In the genomic region with DNA sequence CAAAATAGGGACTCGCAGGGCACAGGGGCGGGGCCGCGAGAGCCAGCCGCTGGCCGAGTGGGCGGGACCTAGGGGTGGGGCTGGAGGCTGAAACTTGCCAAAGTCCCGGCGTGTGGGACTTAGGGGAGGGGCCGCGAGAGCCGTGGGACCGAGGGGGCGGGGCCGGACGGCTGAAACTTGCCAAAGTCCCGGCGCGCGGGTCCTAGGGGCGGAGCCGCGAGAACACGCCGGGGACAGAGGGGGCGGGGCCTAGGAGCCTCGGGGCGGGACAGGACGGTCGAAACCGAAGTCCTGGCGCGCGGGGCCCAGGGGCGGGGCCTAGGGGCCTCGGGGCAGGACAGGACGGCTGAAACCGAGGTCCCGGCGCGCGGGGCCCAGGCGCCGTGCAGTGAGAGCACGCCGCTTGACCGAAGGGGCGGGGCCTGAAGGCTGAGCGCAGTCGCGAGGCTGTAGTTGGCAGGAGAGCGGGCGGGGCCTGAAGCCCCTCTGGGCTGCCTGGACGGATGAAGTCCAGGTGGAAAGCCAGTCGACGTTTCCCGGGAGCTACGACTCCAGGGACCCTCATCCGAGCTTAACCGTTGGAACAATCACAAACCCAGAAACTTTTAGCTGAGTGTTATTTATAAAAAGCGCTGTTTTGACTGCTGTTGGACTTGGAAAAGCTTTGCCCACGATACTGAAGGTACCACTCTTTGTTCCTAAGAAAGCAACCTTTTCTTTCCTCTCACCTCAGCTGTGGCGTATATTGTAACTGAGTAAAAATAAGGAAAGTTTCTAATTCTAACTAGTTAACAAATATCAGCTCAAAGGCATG, we compare ENCODE assay signal across 8 cellular contexts. TPM values are rescaled to one million over a fixed set of nuclear protein-coding genes. Genes with fewer than 3 reads are reported as not detected.
DNase-seq lines count a peak whose midpoint lies in the region; FAIRE-seq lines count a peak whose summit lies in the region.

No MANE protein-coding gene starts in this region.

- peak overlapping the region; percentile 89 for H3K4me3 ChIP-seq in HAP-1
- peak overlapping the region; percentile 95 for H3K4me3 ChIP-seq in MG63
- peak overlapping the region; percentile 66 to 75 for H3K4me3 ChIP-seq in neuronal stem cell (ENCODE audit: low read length in 2 of 2)
- peak overlapping the region; percentile 66 to 92 (median 82) for H3K4me3 ChIP-seq in subcutaneous abdominal adipose tissue (ENCODE audit: low read depth in 1 of 5, low read length in 5 of 5)

- WGBS in neuronal stem cell (ENCODE audit: extremely low coverage in 2 of 2, insufficient read length in 2 of 2, insufficient replicate concordance in 1 of 2), 2 donors: no CpG with 5 or more reads among the region's 63 CpGs

- H3K4me2 ChIP-seq in neuronal stem cell (ENCODE audit: insufficient read depth, low read length, poor library complexity, severe bottlenecking): peak overlapping the region; percentile 53

- H3K9ac ChIP-seq in neuronal stem cell (ENCODE audit: low read depth, low read length, poor library complexity) (no peak overlapping the region), subcutaneous abdominal adipose tissue (ENCODE audit: low read length in 5 of 5) (peak overlapping the region in 4 of 5 donors; percentile 41 to 79 (median 73))

- no peak overlapping the region for H3K14ac ChIP-seq in neuronal stem cell (ENCODE audit: low read length)

- peak overlapping the region; percentile 94 for H2AFZ ChIP-seq in neuronal stem cell (ENCODE audit: low read length)

- H3K9me3 ChIP-seq in HAP-1: no peaks in the 10 kb centered on the region
- H3K9me3 ChIP-seq in MG63: no peaks in the 10 kb centered on the region
- H3K9me3 ChIP-seq in neuronal stem cell (replicated peaks in 1 of 2; ENCODE audit: control insufficient read depth in 2 of 2, insufficient read depth in 1 of 2, low read depth in 1 of 2, low read length in 2 of 2): no peaks in the 10 kb centered on the region
- no peaks in the 10 kb centered on the region for H3K9me3 ChIP-seq in subcutaneous abdominal adipose tissue (ENCODE audit: control insufficient read depth in 5 of 5, low read length in 5 of 5)

- H3K4me1 ChIP-seq in HAP-1 (peaks cover 15% of the 10 kb centered on the region), neuronal stem cell (ENCODE audit: control insufficient read depth in 2 of 2, insufficient read depth in 1 of 2, low read depth in 1 of 2, low read length in 2 of 2) (peaks cover 6 to 11% of the 10 kb centered on the region in 2 donors), subcutaneous abdominal adipose tissue (ENCODE audit: control insufficient read depth in 5 of 5, insufficient read depth in 5 of 5, low read length in 5 of 5) (peaks cover 0 to 25% (median 22%) of the 10 kb centered on the region in 5 donors)

- H3K27ac ChIP-seq in neuronal stem cell (replicated peaks; ENCODE audit: low read length): peak overlapping the region; percentile 54
- no peak overlapping the region for H3K27ac ChIP-seq in subcutaneous abdominal adipose tissue (ENCODE audit: low read depth, low read length)

- in situ Hi-C loops in HAP-1 (cut with MboI; ENCODE audit: low sequenced_read_pairs): no loop called here

- no peak overlapping the region for H4K91ac ChIP-seq in neuronal stem cell (ENCODE audit: low read depth, low read length, poor library complexity)

- H3K79me1 ChIP-seq in neuronal stem cell (ENCODE audit: low read depth, low read length): no peaks in the 10 kb centered on the region

- H3K27me3 ChIP-seq in HAP-1 (ENCODE audit: low read depth): no peaks in the 10 kb centered on the region
- no peaks in the 10 kb centered on the region for H3K27me3 ChIP-seq in MG63
- peaks cover 0 to 4% (median 0%) of the 10 kb centered on the region in 3 experiments for H3K27me3 ChIP-seq in neuronal stem cell (ENCODE audit: control insufficient read depth in 3 of 3, insufficient read depth in 3 of 3, low read depth in 1 of 3, low read length in 3 of 3)
- H3K27me3 ChIP-seq in subcutaneous abdominal adipose tissue (ENCODE audit: control insufficient read depth in 5 of 5, insufficient read depth in 4 of 5, low read length in 5 of 5): no peaks in the 10 kb centered on the region

- H2BK15ac ChIP-seq in neuronal stem cell (ENCODE audit: low read length): no peak overlapping the region

- H3K36me3 ChIP-seq in HAP-1 (replicated peaks) (no peaks in the 10 kb centered on the region), MG63 (peaks cover 7% of the 10 kb centered on the region), neuronal stem cell (replicated peaks in 1 of 2; ENCODE audit: control insufficient read depth in 2 of 2, insufficient read depth in 2 of 2, low read length in 2 of 2) (peaks cover 0 to 14% of the 10 kb centered on the region in 2 donors), subcutaneous abdominal adipose tissue (ENCODE audit: control insufficient read depth in 5 of 5, insufficient read depth in 5 of 5, low read length in 5 of 5) (no peaks in the 10 kb centered on the region)

- H2BK120ac ChIP-seq in neuronal stem cell (ENCODE audit: low read depth, low read length): no peak overlapping the region

- H3K4ac ChIP-seq in neuronal stem cell (ENCODE audit: low read length): no peak overlapping the region

- H2BK12ac ChIP-seq in neuronal stem cell (ENCODE audit: low read length): no peak overlapping the region

- DNase-seq in HAP-1 (ENCODE audit: low spot score in 2 of 2) (peak; percentile 94 to 100), MG63 (peak; percentile 98), SIG-M5 (lab: John Stamatoyannopoulos, UW) (peak; percentile 67), frontal cortex (ENCODE audit: low spot score in 2 of 2) (peak; percentile 94), neuronal stem cell (ENCODE audit: low spot score) (peak; percentile 99)
- peak; percentile 99 for DNase-seq in activated gamma-delta T cell treated with anti-CD3 and anti-CD28 coated beads, Interleukin-2, amount 50 U/mL, for 16 hours (ENCODE audit: low read depth)

- H3K23ac ChIP-seq in neuronal stem cell (ENCODE audit: low read depth, low read length, poor library complexity): peak overlapping the region; percentile 80

- FAIRE-seq in G401.6 (lab: Jason Lieb, UNC) (peak; percentile 88), frontal cortex (lab: Jason Lieb, UNC) (no peak)

- peak overlapping the region; percentile 84 for H3K18ac ChIP-seq in neuronal stem cell (ENCODE audit: low read length)

- H2BK5ac ChIP-seq in neuronal stem cell (ENCODE audit: low read length): no peak overlapping the region

- H2AK5ac ChIP-seq in neuronal stem cell (ENCODE audit: low read depth, low read length): no peak overlapping the region

- H4K8ac ChIP-seq in neuronal stem cell (ENCODE audit: low read depth, low read length): no peak overlapping the region

RNA-seq across cellular contexts. Expression of a gene that starts 0.5 kb away (rescaled TPM):
- total RNA-seq in MG63 (2014; rRNA removed; shearing (Covaris generic); ENCODE audit: low replicate concordance): 6.2 and 8.5 TPM in 2 replicates
- 44.8 TPM for total RNA-seq in frontal cortex
- polyA plus RNA-seq in neuronal stem cell (2013, experiment 1 of 2): 24.3 TPM
- polyA plus RNA-seq in neuronal stem cell (2013, experiment 2 of 2): 28.0 TPM
